8 cellular contexts compared by ENCODE assay signal in genomic region chr11:108496643-108497256, GRCh38. TPM values are rescaled to one million over a fixed set of nuclear protein-coding genes. Genes with fewer than 3 reads are reported as not detected.
DNase-seq lines count a peak whose midpoint lies in the region; ATAC-seq and TF ChIP-seq lines count a peak whose summit lies in the region.

No MANE protein-coding gene starts in this region.

- no peak overlapping the region for H3T11ph ChIP-seq in H9 (ENCODE audit: low read length)

- no peak for DNase-seq in AG04450 (ENCODE audit: low read depth, low spot score)
- DNase-seq in H9, result no peak
- peak; percentile 18 to 21 for DNase-seq in cardiac fibroblast (ENCODE audit: low read depth in 2 of 2)
- DNase-seq in GDM1 (lab: John Stamatoyannopoulos, UW), result no peak
- DNase-seq in stimulated activated CD4-positive, alpha-beta T cell treated with anti-CD3 and anti-CD28 coated beads, Interleukin-4, amount 100 ng/mL, for 1 hour, result no peak
- DNase-seq in NOMO-1 (lab: John Stamatoyannopoulos, UW; ENCODE audit: unreplicated experiment in 2 of 2), result no peak

- peak overlapping the region in 1 of 3 experiments; percentile 61; a peak in 1 of 7 replicates for H3K27ac Mint-ChIP-seq in H9

- no peak overlapping the region for H3K4ac ChIP-seq in H9 (ENCODE audit: low read depth, low read length)

- no peak overlapping the region for H3K23ac ChIP-seq in H9 (ENCODE audit: insufficient read length, low read depth, low read length)

- no peaks in the 10 kb centered on the region for H3K36me3 Mint-ChIP-seq in H9 (ENCODE audit: insufficient read depth in 1 of 3, low read depth in 3 of 3)

- no peaks in the 10 kb centered on the region; the same call in none of the 2 replicates for H3K4me1 ChIP-seq in H9 (ENCODE audit: insufficient read depth, low read length)
- H3K4me1 ChIP-seq in mucosa of rectum (ENCODE audit: control insufficient read depth in 2 of 2, insufficient read depth in 2 of 2, low read length in 2 of 2), result peaks cover 4 to 8% of the 10 kb centered on the region in 2 donors

- H3K4me3 ChIP-seq in AG04450 (ENCODE audit: low read depth, low read length) (peak overlapping the region; percentile 72), cardiac fibroblast (replicated peaks in 1 of 2; ENCODE audit: low read depth in 2 of 2, low read length in 2 of 2) (peak overlapping the region; percentile 57 to 58), mucosa of rectum (ENCODE audit: low read length in 2 of 2) (peak overlapping the region in 1 of 2 donors; percentile 83)

- H3K4me2 ChIP-seq in H9 (ENCODE audit: insufficient read depth, insufficient read length, low read length), result peak overlapping the region; percentile 87

- peaks cover 14% of the 10 kb centered on the region for H3K23me2 ChIP-seq in H9 (ENCODE audit: insufficient read length, low read depth, low read length, poor library complexity, severe bottlenecking)

- POLR2A ChIA-PET in AG04450 (lab: Yijun Ruan, JAX), result interaction anchor here (0.7 kb wide), 1 partner anchor 14 kb away, joined by 3 read pairs; no protein-coding TSS in a partner anchor

- peaks cover 8% of the 10 kb centered on the region for H3K27me3 Mint-ChIP-seq in H9 (ENCODE audit: low read depth)

- H3K79me1 ChIP-seq in H9 (ENCODE audit: insufficient read depth, low read depth, low read length, poor library complexity, severe bottlenecking), result no peaks in the 10 kb centered on the region

- H2BK120ac ChIP-seq in H9 (ENCODE audit: low read depth, low read length, poor library complexity, severe bottlenecking), result no peak overlapping the region

- CTCF ChIA-PET in AG04450 (lab: Charles Lee), result interaction anchor here (0.7 kb wide), 1 partner anchor 152 kb away, joined by 3 read pairs; no protein-coding TSS in a partner anchor

- no peak overlapping the region for H3K18ac ChIP-seq in H9 (ENCODE audit: insufficient read length, low read depth, low read length)

- H2BK12ac ChIP-seq in H9 (ENCODE audit: insufficient read length, low read depth, low read length), result no peak overlapping the region

- H3K9ac ChIP-seq in H9 (ENCODE audit: extremely low read depth, insufficient read length, low read length) (no peak overlapping the region), mucosa of rectum (ENCODE audit: low read depth in 1 of 2, low read length in 2 of 2) (peak overlapping the region; percentile 74 to 79)

- no peaks in the 10 kb centered on the region; a peak in 1 of 5 replicates for H3K9me3 Mint-ChIP-seq in H9

- no peak overlapping the region for H4K5ac ChIP-seq in H9 (ENCODE audit: insufficient read length, low read depth, low read length)

- no peak overlapping the region for H2BK20ac ChIP-seq in H9 (ENCODE audit: low read depth, low read length, poor library complexity, severe bottlenecking)

- peak overlapping the region in 1 of 2 experiments; percentile 93; a peak in 3 of 5 replicates for H3K4me3 Mint-ChIP-seq in H9

- H3K4me1 Mint-ChIP-seq in H9, result peaks cover 11 to 16% of the 10 kb centered on the region in 2 experiments

- H3K79me2 ChIP-seq in H9 (ENCODE audit: insufficient read depth, low read length), result no peaks in the 10 kb centered on the region

- H4K8ac ChIP-seq in H9 (replicated peaks; ENCODE audit: insufficient read length, low read depth, low read length), result no peak overlapping the region

- H3K27me3 ChIP-seq in AG04450 (ENCODE audit: control insufficient read depth, insufficient read depth, low read length) (no peaks in the 10 kb centered on the region), H9 (ENCODE audit: insufficient read depth, low read length) (no peaks in the 10 kb centered on the region), mucosa of rectum (ENCODE audit: control insufficient read depth in 2 of 2, insufficient read depth in 2 of 2, low read length in 2 of 2) (no peaks in the 10 kb centered on the region)

- TF ChIP-seq CTCF in AG04450 (IDR thresholded peaks at IDR 0.05; ENCODE audit: low read depth, low read length) (no peak), H9 (conservative IDR thresholded peaks at IDR 0.05) (no peak), cardiac fibroblast (IDR thresholded peaks at IDR 0.05; ENCODE audit: low read depth, low read length) (no peak)

- H4K20me1 ChIP-seq in H9 (ENCODE audit: control insufficient read depth, insufficient read depth, insufficient read length), result no peaks in the 10 kb centered on the region

- no peak overlapping the region for H3K56ac ChIP-seq in H9 (ENCODE audit: insufficient read length, low read depth, low read length)

- no peak overlapping the region for H4K91ac ChIP-seq in H9 (ENCODE audit: insufficient read length, low read depth, low read length)

- no peaks in the 10 kb centered on the region for H3K36me3 ChIP-seq in mucosa of rectum (ENCODE audit: control insufficient read depth in 2 of 2, insufficient read depth in 2 of 2, low read length in 2 of 2)

- H3K27ac ChIP-seq in AG04450 (ENCODE audit: low read depth, low read length) (peak overlapping the region; percentile 96), H9 (ENCODE audit: insufficient read length, low read depth, low read length) (no peak overlapping the region), mucosa of rectum (ENCODE audit: low read depth in 2 of 2, low read length in 2 of 2) (peak overlapping the region; percentile 93 to 94)

- WGBS in H9 (ENCODE audit: extremely low coverage, insufficient read length, low lambda C conversion rate), result no CpG with 5 or more reads among the region's 7 CpGs

- no peak for ATAC-seq in GM21786 (IDR thresholded peaks at IDR 0.05; ENCODE audit: unreplicated experiment)

- H3K9me3 ChIP-seq in AG04450 (ENCODE audit: control insufficient read depth, insufficient read depth, low read length) (no peaks in the 10 kb centered on the region; the same call in 1 of the 2 replicates), H9 (ENCODE audit: control insufficient read depth, low read depth, low read length) (no peaks in the 10 kb centered on the region), mucosa of rectum (ENCODE audit: control insufficient read depth in 2 of 2, low read length in 2 of 2) (no peaks in the 10 kb centered on the region)

- H2AK5ac ChIP-seq in H9 (ENCODE audit: insufficient read length, low read length), result no peak overlapping the region

- no peak overlapping the region for H2BK5ac ChIP-seq in H9 (ENCODE audit: insufficient read length, low read length)

- no peak overlapping the region for H2BK15ac ChIP-seq in H9 (ENCODE audit: low read depth, low read length)

- H2AFZ ChIP-seq in H9 (ENCODE audit: low read length), result no peak overlapping the region

- H3K14ac ChIP-seq in H9 (ENCODE audit: insufficient read depth, low read length), result no peak overlapping the region

RNA-seq across cellular contexts. Expression of gene POGLUT3, which starts 1.4 kb away (rescaled TPM):
- 49.3 and 60.0 TPM in 2 replicates for polyA plus RNA-seq in AG04450 (2011; rRNA removed)
- 27.2 and 30.0 TPM in 2 replicates for polyA minus RNA-seq in AG04450 (2011; rRNA and poly(A)+ RNA removed)
- 13.1 and 13.4 TPM in 2 replicates for total RNA-seq in H9 (2021)

RNA-seq across cellular contexts. Expression of gene C11orf65, which starts 29.4 kb away (rescaled TPM):
- polyA plus RNA-seq in AG04450 (2011; rRNA removed), result 0.16 and 0.63 TPM in 2 replicates
- 0.26 TPM in 1 of 2 replicates, not detected in the other for polyA minus RNA-seq in AG04450 (2011; rRNA and poly(A)+ RNA removed)
- total RNA-seq in H9 (2021), result 0.55 and 0.66 TPM in 2 replicates

Comparison
In these comparisons a context has a peak if more than half of its experiments do, and no peak if none do; other contexts are left out.
1. DNase-seq: peak in cardiac fibroblast (2 of 2); none in AG04450 (single experiment), H9 (single experiment), GDM1 (single experiment), stimulated activated CD4-positive, alpha-beta T cell treated with anti-CD3 and anti-CD28 coated beads, Interleukin-4, amount 100 ng/mL, for 1 hour (single experiment) and NOMO-1 (0 of 2).